8 cellular contexts compared by ENCODE assay signal in the genomic region with DNA sequence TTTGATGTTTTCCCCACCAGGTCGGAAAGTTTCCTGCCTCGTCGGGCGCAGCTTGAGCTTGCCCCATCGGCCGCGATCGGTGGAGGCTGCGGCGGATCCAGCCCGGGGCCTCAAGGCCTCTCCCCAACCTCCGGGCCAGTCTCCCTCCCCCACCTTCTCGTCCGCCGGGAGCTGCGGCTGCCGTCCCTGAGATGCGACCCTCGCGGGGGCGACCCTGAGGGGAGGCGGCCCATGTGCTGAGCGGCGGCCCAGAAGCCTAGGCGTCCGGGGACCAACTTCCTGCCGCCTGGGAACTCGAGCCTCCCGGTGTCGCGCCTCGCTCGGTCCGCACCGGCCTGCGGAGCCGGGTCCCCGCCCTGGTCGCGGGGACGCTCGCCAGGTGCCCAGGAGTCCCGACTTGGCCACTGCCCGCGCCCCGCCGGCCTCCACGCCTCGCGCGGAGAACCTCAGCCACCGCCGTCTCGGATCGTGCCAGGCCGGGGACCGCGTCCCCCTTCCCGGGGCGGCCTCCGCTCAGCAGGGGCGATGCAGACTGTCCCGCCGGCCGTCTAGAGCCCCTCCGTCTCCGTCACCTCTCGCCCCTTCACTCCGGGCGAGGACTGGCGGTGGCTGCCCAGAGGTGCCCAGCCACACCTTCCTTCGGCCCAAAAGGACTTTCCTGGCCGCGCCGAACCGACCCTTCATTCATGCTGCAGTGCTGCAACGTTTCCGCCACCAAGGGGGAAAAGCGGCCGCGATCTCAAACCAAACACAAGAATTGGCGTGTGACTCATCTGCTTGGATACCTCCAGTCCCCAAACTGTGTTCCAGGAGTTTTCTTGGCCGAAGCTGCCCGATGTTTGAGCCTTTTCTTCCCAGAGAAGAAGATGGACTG. TPM values are rescaled to one million over a fixed set of nuclear protein-coding genes. Genes with fewer than 3 reads are reported as not detected.
DNase-seq lines count a peak whose midpoint lies in the region; ATAC-seq and TF ChIP-seq lines count a peak whose summit lies in the region.

No MANE protein-coding gene starts in this region.

- H3K4me3 ChIP-seq in DND-41 (ENCODE audit: low read depth in 1 of 2, low read length in 2 of 2): peak overlapping the region; percentile 84 to 97
- peak overlapping the region; percentile 79 for H3K4me3 ChIP-seq in Karpas-422 (ENCODE audit: low read length)
- H3K4me3 ChIP-seq in effector memory CD4-positive, alpha-beta T cell (ENCODE audit: insufficient read depth, low read depth, low read length, poor library complexity, severe bottlenecking): peak overlapping the region; percentile 98

- DNase-seq in DND-41 (peak; percentile 49), Karpas-422 (peak; percentile 70), memory B cell (ENCODE audit: low spot score in 2 of 2) (peak; percentile 10 to 38), NCI-H1105 (lab: John Stamatoyannopoulos, UW) (no peak)
- DNase-seq in activated CD8-positive, alpha-beta T cell treated with anti-CD3 and anti-CD28 coated beads for 36 hours: peak; percentile 61
- DNase-seq in effector memory CD4-positive, alpha-beta T cell: peak in 2 of 3 donors; percentile 0 to 1
- DNase-seq in stimulated activated CD8-positive, alpha-beta memory T cell treated with anti-CD3 and anti-CD28 coated beads, Interleukin-4, amount 100 ng/mL, for 24 hours (ENCODE audit: low read depth): peak; percentile 9

- H3K79me2 ChIP-seq in DND-41 (ENCODE audit: insufficient read depth, low read length) (peaks cover 56% of the 10 kb centered on the region), Karpas-422 (ENCODE audit: low read length) (peaks cover 55% of the 10 kb centered on the region)

- H3K9ac ChIP-seq in DND-41 (ENCODE audit: low read depth, low read length) (peak overlapping the region; percentile 91), Karpas-422 (ENCODE audit: low read length) (peak overlapping the region; percentile 93)

- H2AFZ ChIP-seq in DND-41 (ENCODE audit: low read depth, low read length): peak overlapping the region; percentile 96
- H2AFZ ChIP-seq in Karpas-422 (ENCODE audit: low read length): peak overlapping the region; percentile 83

- CTCF ChIA-PET in activated CD8-positive, alpha-beta T cell treated with anti-CD3 and anti-CD28 coated beads for 36 hours (lab: Charles Lee): interaction anchor here (0.8 to 1.1 kb wide), 4 partner anchors 76 to 159 kb away, joined by 3 to 4 read pairs (median 4); a partner anchor contains a TSS

- POLR2A ChIA-PET in activated CD8-positive, alpha-beta T cell treated with anti-CD3 and anti-CD28 coated beads for 36 hours (lab: Charles Lee): interaction anchor here (1.0 to 2.5 kb wide), 7 partner anchors 11 to 160 kb away, joined by 3 to 12 read pairs (median 7); a partner anchor contains a TSS

- no peaks in the 10 kb centered on the region for H3K27me3 Mint-ChIP-seq in activated CD8-positive, alpha-beta T cell treated with anti-CD3 and anti-CD28 coated beads for 36 hours
- H3K27me3 Mint-ChIP-seq in memory B cell: no peaks in the 10 kb centered on the region

- peaks cover 40% of the 10 kb centered on the region for H3K4me1 Mint-ChIP-seq in activated CD8-positive, alpha-beta T cell treated with anti-CD3 and anti-CD28 coated beads for 36 hours (ENCODE audit: low read depth)
- H3K4me1 Mint-ChIP-seq in memory B cell: peaks cover 17% of the 10 kb centered on the region

- no peak for TF ChIP-seq CTCF in DND-41 (IDR thresholded peaks at IDR 0.05; ENCODE audit: borderline replicate concordance, extremely low read depth, low read length, poor library complexity, severe bottlenecking)
- no peak for TF ChIP-seq CTCF in activated CD8-positive, alpha-beta T cell treated with anti-CD3 and anti-CD28 coated beads for 36 hours (IDR thresholded peaks at IDR 0.05)

- intact Hi-C loops in activated CD8-positive, alpha-beta T cell treated with anti-CD3 and anti-CD28 coated beads for 36 hours (cut with micrococcal nuclease): loop anchor here (5.0 kb wide), 1 partner anchor 159 kb away; a partner anchor contains a TSS

- H4K20me1 ChIP-seq in DND-41 (ENCODE audit: insufficient read depth, low read length) (peaks cover 29% of the 10 kb centered on the region), Karpas-422 (ENCODE audit: insufficient read depth, low read depth, low read length) (peaks cover 7% of the 10 kb centered on the region; the same call in 1 of the 2 replicates)

- peak overlapping the region; percentile 96 for H3K4me3 Mint-ChIP-seq in activated CD8-positive, alpha-beta T cell treated with anti-CD3 and anti-CD28 coated beads for 36 hours
- peak overlapping the region; percentile 86 for H3K4me3 Mint-ChIP-seq in memory B cell

- H3K4me2 ChIP-seq in DND-41 (ENCODE audit: insufficient read depth, low read length): peak overlapping the region; percentile 98
- peak overlapping the region; percentile 80 for H3K4me2 ChIP-seq in Karpas-422 (ENCODE audit: low read depth, low read length, poor library complexity, severe bottlenecking)

- H3K9me3 ChIP-seq in DND-41 (ENCODE audit: insufficient read depth, low read length, severe bottlenecking): no peaks in the 10 kb centered on the region
- no peaks in the 10 kb centered on the region for H3K9me3 ChIP-seq in Karpas-422 (ENCODE audit: low read length)
- no peaks in the 10 kb centered on the region for H3K9me3 ChIP-seq in effector memory CD4-positive, alpha-beta T cell (ENCODE audit: control insufficient read depth, low read length)

- H3K27me3 ChIP-seq in DND-41 (ENCODE audit: insufficient read depth, low read length, poor library complexity): no peaks in the 10 kb centered on the region
- no peaks in the 10 kb centered on the region for H3K27me3 ChIP-seq in Karpas-422 (ENCODE audit: low read length)
- no peaks in the 10 kb centered on the region for H3K27me3 ChIP-seq in effector memory CD4-positive, alpha-beta T cell (replicated peaks; ENCODE audit: control insufficient read depth, insufficient read depth, low read length, poor library complexity, severe bottlenecking)

- H3K4me1 ChIP-seq in DND-41 (ENCODE audit: insufficient read depth, low read length) (peaks cover 56% of the 10 kb centered on the region), Karpas-422 (ENCODE audit: low read length) (peaks cover 33% of the 10 kb centered on the region)
- H3K4me1 ChIP-seq in effector memory CD4-positive, alpha-beta T cell (ENCODE audit: control insufficient read depth, insufficient read depth, low read length, poor library complexity, severe bottlenecking): peaks cover 13% of the 10 kb centered on the region

- peaks cover 28% of the 10 kb centered on the region for H3K36me3 Mint-ChIP-seq in activated CD8-positive, alpha-beta T cell treated with anti-CD3 and anti-CD28 coated beads for 36 hours (ENCODE audit: low read depth)
- peaks cover 2% of the 10 kb centered on the region for H3K36me3 Mint-ChIP-seq in memory B cell

- H3K9me2 ChIP-seq in Karpas-422 (replicated peaks; ENCODE audit: insufficient read depth, low read length): no peaks in the 10 kb centered on the region

- peak overlapping the region; percentile 97 for H3K27ac ChIP-seq in DND-41 (ENCODE audit: low read length)
- H3K27ac ChIP-seq in Karpas-422 (ENCODE audit: low read length): peak overlapping the region; percentile 47; the same call in 1 of the 2 replicates
- H3K27ac ChIP-seq in effector memory CD4-positive, alpha-beta T cell (ENCODE audit: insufficient read depth, low read length, poor library complexity, severe bottlenecking): peak overlapping the region; percentile 79

- H3K9me3 Mint-ChIP-seq in activated CD8-positive, alpha-beta T cell treated with anti-CD3 and anti-CD28 coated beads for 36 hours: no peaks in the 10 kb centered on the region
- no peaks in the 10 kb centered on the region for H3K9me3 Mint-ChIP-seq in memory B cell

- peaks cover 42% of the 10 kb centered on the region for H3K36me3 ChIP-seq in DND-41 (ENCODE audit: insufficient read depth, low read length)
- peaks cover 11% of the 10 kb centered on the region; the same call in 1 of the 2 replicates for H3K36me3 ChIP-seq in Karpas-422 (ENCODE audit: insufficient read depth, low read length)
- H3K36me3 ChIP-seq in effector memory CD4-positive, alpha-beta T cell (ENCODE audit: control insufficient read depth, insufficient read depth, low read length): peaks cover 6% of the 10 kb centered on the region

- peak; percentile 33 for ATAC-seq in DND-41 (ENCODE audit: insufficient read depth, low read depth)
- ATAC-seq in GM21717 (IDR thresholded peaks at IDR 0.05; ENCODE audit: unreplicated experiment): peak; percentile 22
- peak; percentile 17 for ATAC-seq in activated CD8-positive, alpha-beta T cell treated with anti-CD3 and anti-CD28 coated beads for 36 hours
- no peak for ATAC-seq in memory B cell (ENCODE audit: low read depth)

- H3K27ac Mint-ChIP-seq in activated CD8-positive, alpha-beta T cell treated with anti-CD3 and anti-CD28 coated beads for 36 hours: peak overlapping the region; percentile 96
- peak overlapping the region; percentile 87 for H3K27ac Mint-ChIP-seq in memory B cell

RNA-seq across cellular contexts. Expression of a gene that starts 0.7 kb away (rescaled TPM):
- 44.8 and 63.6 TPM in 2 replicates for total RNA-seq in Karpas-422 (2014; rRNA removed; shearing (Covaris generic); ENCODE audit: low replicate concordance)
- 10 to 100 TPM; 45.8 to 47.3 TPM for total RNA-seq in activated CD8-positive, alpha-beta T cell treated with anti-CD3 and anti-CD28 coated beads for 36 hours

Comparison
In these comparisons a context has a peak if more than half of its experiments do, and no peak if none do; other contexts are left out.
1. H3K27ac ChIP-seq: peak in every context shown above with its lines; median percentile 97 in DND-41; 79 in effector memory CD4-positive, alpha-beta T cell; 47 in Karpas-422.